27 cellular contexts compared by ENCODE assay signal in the genomic region with DNA sequence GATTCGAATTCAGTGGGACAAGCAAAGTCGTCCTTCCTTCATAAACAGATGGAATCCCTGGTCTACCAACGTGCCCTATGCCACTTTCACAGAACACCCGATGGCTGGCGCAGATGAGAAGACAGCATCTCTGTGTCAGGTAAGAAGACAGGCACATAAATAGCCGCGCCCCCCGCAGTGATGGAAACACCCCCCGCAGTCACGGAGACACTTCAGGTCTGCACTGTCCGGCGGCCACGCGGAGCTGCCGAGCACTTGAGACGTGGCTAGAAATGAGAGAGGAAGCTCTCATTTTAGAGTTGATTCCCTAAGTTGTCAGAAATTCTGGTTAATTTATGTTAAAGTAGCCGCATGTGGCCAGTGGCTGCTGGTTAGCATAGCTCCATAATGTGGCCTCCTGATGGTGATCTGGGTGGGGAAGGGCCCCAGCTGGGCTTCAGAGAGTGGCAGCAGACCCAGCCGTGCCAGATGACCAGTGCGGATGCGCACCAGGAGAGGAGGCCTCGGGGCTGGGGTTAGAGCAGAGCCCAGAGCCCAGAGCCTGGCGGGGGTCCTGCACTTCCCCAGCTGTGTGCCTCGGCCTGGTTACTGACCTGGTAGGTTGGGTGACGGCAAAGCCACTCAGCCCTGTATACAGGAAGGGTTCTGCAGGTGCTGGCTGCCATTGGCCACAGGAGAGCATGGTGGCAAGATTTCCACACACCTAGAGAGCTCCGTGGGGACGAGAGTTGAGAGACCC.
"Had no signal": no experiment of that assay in that cellular context is flagged by ENCODE, and none has a peak within 500 bp of the region (broad histone marks: within the 10 kb centered on the region; RNA-seq: fewer than 3 reads in every experiment).

No MANE protein-coding gene starts in this region.

- ATAC-seq: activated CD8-positive, alpha-beta T cell treated with anti-CD3 and anti-CD28 coated beads for 36 hours; activated T-cell treated with anti-CD3 and anti-CD28 coated beads, Interleukin-2, amount 50 U/mL, for 4 hours; activated T-helper 17 cell treated with anti-CD3 and anti-CD28 coated beads, Interleukin-2, amount 50 U/mL, for 72 hours; esophagus mucosa; heart left ventricle; left lung; T-cell had no signal

- H3K9me3 Mint-ChIP-seq: activated B cell treated with CpG ODN at 0.5 μM for 24 hours; activated CD8-positive, alpha-beta T cell treated with anti-CD3 and anti-CD28 coated beads for 36 hours; activated T-cell treated with anti-CD3 and anti-CD28 coated beads, Interleukin-2, amount 50 U/mL, for 4 hours; activated T-helper 17 cell treated with anti-CD3 and anti-CD28 coated beads, Interleukin-2, amount 50 U/mL, for 72 hours; dendritic cell treated with granulocyte-macrophage colony-stimulating factor and Interleukin-4, amounts not matched to agents 40 ng/mL and 50 ng/mL, for 4 days; endodermal cell; naive B cell; neural crest cell; T-cell; T-helper 2 cell treated with Interferon-gamma antibody and Interleukin-4, amounts not matched to agents 5 μg/mL and 100 μg/mL, for 36 hours had no signal

- H3K27ac ChIP-seq: brain microvascular endothelial cell, heart left ventricle, left lung, right atrium auricular region, testis, upper lobe of left lung had no signal

- H3K27me3 Mint-ChIP-seq: activated B cell treated with CpG ODN at 0.5 μM for 24 hours; activated CD8-positive, alpha-beta T cell treated with anti-CD3 and anti-CD28 coated beads for 36 hours; activated T-helper 17 cell treated with anti-CD3 and anti-CD28 coated beads, Interleukin-2, amount 50 U/mL, for 72 hours; naive B cell; T-cell had no signal

- DNase-seq: activated B cell treated with CpG ODN at 0.5 μM for 24 hours; activated CD4-positive, alpha-beta T cell treated with anti-CD3 and anti-CD28 coated beads, Interleukin-2, amount 50 U/mL, for 1 hour; activated CD8-positive, alpha-beta T cell treated with anti-CD3 and anti-CD28 coated beads for 36 hours; activated gamma-delta T cell treated with Interleukin-2 at 50 U/mL for 16 hours; activated naive CD4-positive, alpha-beta T cell treated with anti-CD3 and anti-CD28 coated beads, Interleukin-2, amount 50 U/mL, for 16 hours; activated T-cell treated with anti-CD3 and anti-CD28 coated beads, Interleukin-2, amount 50 U/mL, for 4 hours; amniotic stem cell; brain microvascular endothelial cell; endodermal cell; foreskin fibroblast; heart left ventricle; kidney glomerular epithelial cell; mammary epithelial cell; naive B cell; occipital lobe; stimulated activated CD4-positive, alpha-beta T cell treated with anti-CD3 and anti-CD28 coated beads, Interleukin-2, amount 100 ng/mL, for 48 hours; stimulated activated naive CD4-positive, alpha-beta T cell treated with Interleukin-2 at 50 U/mL for 16 hours; T-cell; testis; upper lobe of left lung had no signal

- H3K4me3 ChIP-seq: heart left ventricle, left lung, right atrium auricular region, testis, upper lobe of left lung had no signal

- H3K27me3 ChIP-seq: brain microvascular endothelial cell, heart left ventricle, left lung, right atrium auricular region, testis, upper lobe of left lung had no signal

- H3K27ac Mint-ChIP-seq: activated B cell treated with CpG ODN at 0.5 μM for 24 hours; activated CD8-positive, alpha-beta T cell treated with anti-CD3 and anti-CD28 coated beads for 36 hours; activated T-helper 17 cell treated with anti-CD3 and anti-CD28 coated beads, Interleukin-2, amount 50 U/mL, for 72 hours; dendritic cell treated with granulocyte-macrophage colony-stimulating factor and Interleukin-4, amounts not matched to agents 40 ng/mL and 50 ng/mL, for 4 days; endodermal cell; T-helper 2 cell treated with Interferon-gamma antibody and Interleukin-4, amounts not matched to agents 5 μg/mL and 100 μg/mL, for 36 hours had no signal

- H3K9me3 ChIP-seq: heart left ventricle, left lung, right atrium auricular region, testis, upper lobe of left lung had no signal

- H3K4me3 Mint-ChIP-seq: activated B cell treated with CpG ODN at 0.5 μM for 24 hours; activated CD8-positive, alpha-beta T cell treated with anti-CD3 and anti-CD28 coated beads for 36 hours; activated T-cell treated with anti-CD3 and anti-CD28 coated beads, Interleukin-2, amount 50 U/mL, for 4 hours; activated T-helper 17 cell treated with anti-CD3 and anti-CD28 coated beads, Interleukin-2, amount 50 U/mL, for 72 hours; dendritic cell treated with granulocyte-macrophage colony-stimulating factor and Interleukin-4, amounts not matched to agents 40 ng/mL and 50 ng/mL, for 4 days; endodermal cell; T-cell; T-helper 2 cell treated with Interferon-gamma antibody and Interleukin-4, amounts not matched to agents 5 μg/mL and 100 μg/mL, for 36 hours had no signal
